9 cellular contexts compared by ENCODE assay signal in genomic region chr11:62792193-62792575, GRCh38. TPM values are rescaled to one million over a fixed set of nuclear protein-coding genes. Genes with fewer than 3 reads are reported as not detected.
A peak's percentile ranks its signal among the peaks of the same experiment; 100 is the strongest.
DNase-seq lines count a peak whose midpoint lies in the region; ATAC-seq, FAIRE-seq and TF ChIP-seq lines count a peak whose summit lies in the region.
"Had no signal": no experiment of that assay in that cellular context is flagged by ENCODE, and none has a peak within 500 bp of the region (broad histone marks: within the 10 kb centered on the region; RNA-seq: fewer than 3 reads in every experiment).

No MANE protein-coding gene starts in this region.

- H3K4ac ChIP-seq in IMR-90 (ENCODE audit: low read depth, low read length) (peak overlapping the region; percentile 49; the same call in 1 of the 2 replicates), mesendoderm (ENCODE audit: low read depth, low read length) (no peak overlapping the region)

- H3K56ac ChIP-seq in IMR-90 (ENCODE audit: extremely low read depth, insufficient read depth, low read length) = no peak overlapping the region
- H3K56ac ChIP-seq in mesendoderm (ENCODE audit: low read length) = peak overlapping the region; percentile 63

- no peak for TF ChIP-seq CTCF in BE2C (IDR thresholded peaks at IDR 0.05; ENCODE audit: low read depth, low read length)
- no peak for TF ChIP-seq CTCF in IMR-90 (conservative IDR thresholded peaks at IDR 0.05; ENCODE audit: low read depth, low read length)
- TF ChIP-seq CTCF in breast epithelium (IDR thresholded peaks at IDR 0.05) = no peak

- POLR2A ChIA-PET in IMR-90 (lab: Charles Lee; ENCODE audit: unreplicated experiment) = interaction anchor here (1.0 kb wide), 1 partner anchor 10 kb away, joined by 3 read pairs; no protein-coding TSS in a partner anchor

- CTCF ChIA-PET in IMR-90 (lab: Yijun Ruan, JAX) = no interaction called here

- no peak for TF ChIP-seq RAD21 in IMR-90 (IDR thresholded peaks at IDR 0.05; ENCODE audit: low read length)

- H3K23ac ChIP-seq in IMR-90 (ENCODE audit: low read depth, low read length) (peak overlapping the region; percentile 29; the same call in 1 of the 2 replicates), mesendoderm (ENCODE audit: low read length) (no peak overlapping the region)

- H2BK5ac ChIP-seq in IMR-90 (ENCODE audit: low read depth, low read length, poor library complexity, severe bottlenecking) (peak overlapping the region; percentile 76), mesendoderm (ENCODE audit: low read length) (no peak overlapping the region)

- H3K9me3 ChIP-seq in BE2C = no peaks in the 10 kb centered on the region
- H3K9me3 ChIP-seq in IMR-90 (ENCODE audit: control insufficient read depth, insufficient read depth, low read length) = no peaks in the 10 kb centered on the region
- no peaks in the 10 kb centered on the region for H3K9me3 ChIP-seq in breast epithelium

- H3K14ac ChIP-seq in IMR-90 (replicated peaks; ENCODE audit: low read depth, low read length) = no peak overlapping the region; the same call in 1 of the 2 replicates

- H2BK20ac ChIP-seq in IMR-90 (ENCODE audit: low read depth, low read length) = no peak overlapping the region

- peak overlapping the region; percentile 68 for H2AK5ac ChIP-seq in IMR-90 (ENCODE audit: low read depth, low read length)
- no peak overlapping the region for H2AK5ac ChIP-seq in mesendoderm (ENCODE audit: low read length)

- H3K36me3 ChIP-seq in BE2C (peaks cover 15% of the 10 kb centered on the region), IMR-90 (ENCODE audit: control insufficient read depth, insufficient read depth, low read length) (peaks cover 55% of the 10 kb centered on the region), breast epithelium (no peaks in the 10 kb centered on the region), mesendoderm (ENCODE audit: control insufficient read depth, insufficient read depth, low read length) (peaks cover 21% of the 10 kb centered on the region)

- BruUV-seq in IMR-90 (replicated peaks; lab: Mats Ljungman, UMichigan) = no TSS peak

- peak; percentile 29 for DNase-seq in BE2C
- peak; percentile 18 for DNase-seq in IMR-90
- DNase-seq in breast epithelium (ENCODE audit: low spot score in 2 of 2) = no peak
- peak; percentile 57 for DNase-seq in mesendoderm
- DNase-seq in urothelium cell line (ENCODE audit: low spot score) = peak; percentile 14
- DNase-seq in inferior parietal cortex (ENCODE audit: extremely low spot score) = no peak
- no peak for DNase-seq in T-helper 9 cell
- DNase-seq in hippocampal formation (lab: John Stamatoyannopoulos, UW) = no peak

- no peaks in the 10 kb centered on the region for H3K27me3 ChIP-seq in BE2C
- H3K27me3 ChIP-seq in IMR-90 (ENCODE audit: control insufficient read depth, insufficient read depth, low read length) = no peaks in the 10 kb centered on the region
- no peaks in the 10 kb centered on the region for H3K27me3 ChIP-seq in breast epithelium
- no peaks in the 10 kb centered on the region for H3K27me3 ChIP-seq in mesendoderm (ENCODE audit: insufficient read depth, low read length, poor library complexity)

- no peak for FAIRE-seq in urothelium cell line (lab: Jason Lieb, UNC)
- FAIRE-seq: endometrium had no signal

- intact Hi-C loops in IMR-90 (cut with micrococcal nuclease) (no loop called here), breast epithelium (cut with DNase I; ENCODE audit: low total_unique reads) (no loop called here)

- peak overlapping the region; percentile 76 for H3K4me3 ChIP-seq in BE2C (ENCODE audit: low read depth, low read length)
- H3K4me3 ChIP-seq in IMR-90 (ENCODE audit: insufficient read depth, low read depth, low read length) = peak overlapping the region; percentile 93; the same call in 1 of the 2 replicates
- H3K4me3 ChIP-seq in breast epithelium = peak overlapping the region; percentile 70 to 91 (median 91)
- no peak overlapping the region for H3K4me3 ChIP-seq in mesendoderm (ENCODE audit: low read length)

- H3K9me1 ChIP-seq in IMR-90 (ENCODE audit: insufficient read depth, low read length) = no peaks in the 10 kb centered on the region

- dilution Hi-C loops in IMR-90 (cut with HindIII; ENCODE audit: low sequenced_read_pairs, unreplicated experiment) = no loop called here

- H3K18ac ChIP-seq in IMR-90 (ENCODE audit: low read depth, low read length) (peak overlapping the region; percentile 36; the same call in 1 of the 2 replicates), mesendoderm (ENCODE audit: low read length) (no peak overlapping the region)

- peak overlapping the region; percentile 74 for H3K27ac ChIP-seq in IMR-90 (ENCODE audit: insufficient read depth, low read length)
- peak overlapping the region; percentile 77 to 87 for H3K27ac ChIP-seq in breast epithelium
- peak overlapping the region; percentile 30 for H3K27ac ChIP-seq in mesendoderm (ENCODE audit: low read depth, low read length)

- H3K79me1 ChIP-seq in IMR-90 (ENCODE audit: low read depth in 1 of 2, low read length in 2 of 2) (peaks cover 12 to 49% of the 10 kb centered on the region in 2 experiments), mesendoderm (ENCODE audit: low read length) (peaks cover 16% of the 10 kb centered on the region)

- H3K79me2 ChIP-seq in mesendoderm (ENCODE audit: control insufficient read depth, insufficient read depth, low read length) = peaks cover 28% of the 10 kb centered on the region

- no peak overlapping the region for H2BK120ac ChIP-seq in IMR-90 (ENCODE audit: low read depth, low read length)
- H2BK120ac ChIP-seq in mesendoderm (ENCODE audit: low read depth, low read length) = no peak overlapping the region

- H3K4me2 ChIP-seq in IMR-90 (ENCODE audit: low read depth, low read length) (peak overlapping the region; percentile 77), mesendoderm (ENCODE audit: low read length) (no peak overlapping the region)

- in situ Hi-C loops in IMR-90 (cut with MboI; ENCODE audit: low sequenced_read_pairs) = no loop called here

- H2BK15ac ChIP-seq in IMR-90 (ENCODE audit: low read depth, low read length) (no peak overlapping the region), mesendoderm (replicated peaks; ENCODE audit: low read depth) (no peak overlapping the region)

- H3K4me1 ChIP-seq in BE2C = no peaks in the 10 kb centered on the region
- H3K4me1 ChIP-seq in IMR-90 (ENCODE audit: control insufficient read depth, insufficient read depth, low read length) = peaks cover 12% of the 10 kb centered on the region
- peaks cover 0 to 6% of the 10 kb centered on the region in 2 donors for H3K4me1 ChIP-seq in breast epithelium
- peaks cover 2% of the 10 kb centered on the region for H3K4me1 ChIP-seq in mesendoderm (ENCODE audit: control insufficient read depth, low read depth, low read length)

- peak overlapping the region; percentile 20; the same call in 1 of the 2 replicates for H4K91ac ChIP-seq in IMR-90 (ENCODE audit: insufficient read depth, low read depth, low read length)

- TF ChIP-seq POLR2A in IMR-90 (IDR thresholded peaks at IDR 0.05; ENCODE audit: low read depth, low read length) = no peak; the same call in 1 of the 2 replicates
- TF ChIP-seq POLR2A in breast epithelium (IDR thresholded peaks at IDR 0.05) = no peak

- WGBS in IMR-90 (ENCODE audit: extremely low coverage in 2 of 2, insufficient read length in 1 of 2), 2 experiments = no CpG with 5 or more reads among the region's 11 CpGs
- no CpG with 5 or more reads among the region's 11 CpGs for WGBS in mesendoderm (ENCODE audit: extremely low coverage, insufficient coverage, low lambda C conversion rate)

- H4K8ac ChIP-seq in IMR-90 (ENCODE audit: low read depth in 2 of 2, low read length in 2 of 2) = peak overlapping the region; percentile 82 to 89; a peak in 3 of 4 replicates
- H4K8ac ChIP-seq in mesendoderm (ENCODE audit: low read depth, low read length) = no peak overlapping the region

- H4K5ac ChIP-seq in IMR-90 (ENCODE audit: low read depth, low read length) = peak overlapping the region; percentile 56
- no peak overlapping the region for H4K5ac ChIP-seq in mesendoderm (ENCODE audit: low read length)

- ATAC-seq in IMR-90 (ENCODE audit: low read depth) = peak; percentile 3; the same call in 1 of the 2 replicates

- H2AK9ac ChIP-seq in IMR-90 (replicated peaks; ENCODE audit: low read depth, low read length, poor library complexity) = peak overlapping the region; percentile 4

- peak overlapping the region; percentile 28 for H2AFZ ChIP-seq in IMR-90 (replicated peaks; ENCODE audit: low read length, poor library complexity)

- H4K20me1 ChIP-seq in IMR-90 (ENCODE audit: insufficient read depth, low read length) = peaks cover 7% of the 10 kb centered on the region

- H3K9ac ChIP-seq in IMR-90 (ENCODE audit: low read depth, low read length) (peak overlapping the region; percentile 52), mesendoderm (ENCODE audit: low read length) (peak overlapping the region; percentile 42)

RNA-seq across cellular contexts. Expression of gene TMEM223, which starts 0.4 kb away (rescaled TPM):
- polyA plus RNA-seq in BE2C (2012; ENCODE audit: insufficient read depth, insufficient read length, low read depth) = 31.6 TPM
- 9.7 and 14.2 TPM in 2 replicates for total RNA-seq in IMR-90 (2012; rRNA removed)
- 15.7 and 18.0 TPM in 2 replicates for polyA plus RNA-seq in IMR-90 (2012; rRNA removed)
- polyA plus RNA-seq in IMR-90 (2012; cell fraction: cytosol; rRNA removed) = 9.1 and 22.6 TPM in 2 replicates
- 17.5 and 18.3 TPM in 2 replicates for polyA plus RNA-seq in IMR-90 (2012; cell fraction: nucleus; rRNA removed; ENCODE audit: low replicate concordance)
- 10 to 100 TPM; 26.9 to 34.1 (median 29.8) TPM for total RNA-seq in breast epithelium
- polyA plus RNA-seq in mesendoderm (2013, experiment 1 of 2) = 44.2 TPM
- polyA plus RNA-seq in mesendoderm (2013, experiment 2 of 2) = 45.7 TPM

RNA-seq across cellular contexts. Expression of gene TMEM179B, which starts 5.0 kb away (rescaled TPM):
- 79.2 TPM for polyA plus RNA-seq in BE2C (2012; ENCODE audit: insufficient read depth, insufficient read length, low read depth)
- 20.0 and 29.4 TPM in 2 replicates for total RNA-seq in IMR-90 (2012; rRNA removed)
- polyA plus RNA-seq in IMR-90 (2012; rRNA removed) = 67.1 and 71.5 TPM in 2 replicates
- polyA plus RNA-seq in IMR-90 (2012; cell fraction: cytosol; rRNA removed) = 83.4 and 96.5 TPM in 2 replicates
- polyA plus RNA-seq in IMR-90 (2012; cell fraction: nucleus; rRNA removed; ENCODE audit: low replicate concordance) = 23.6 and 27.1 TPM in 2 replicates
- total RNA-seq in breast epithelium = 10 to 100 TPM; 61.4 to 66.9 (median 64.9) TPM
- polyA plus RNA-seq in mesendoderm (2013, experiment 1 of 2) = 40.5 TPM
- polyA plus RNA-seq in mesendoderm (2013, experiment 2 of 2) = 38.0 TPM

RNA-seq across cellular contexts. Expression of gene NXF1, which starts 13.1 kb away (rescaled TPM):
- polyA plus RNA-seq in BE2C (2012; ENCODE audit: insufficient read depth, insufficient read length, low read depth) = 57.7 TPM
- 26.3 and 27.5 TPM in 2 replicates for total RNA-seq in IMR-90 (2012; rRNA removed)
- 90.4 and 97.4 TPM in 2 replicates for polyA plus RNA-seq in IMR-90 (2012; rRNA removed)
- 43.9 and 49.0 TPM in 2 replicates for polyA plus RNA-seq in IMR-90 (2012; cell fraction: cytosol; rRNA removed)
- polyA plus RNA-seq in IMR-90 (2012; cell fraction: nucleus; rRNA removed; ENCODE audit: low replicate concordance) = 354 and 360 TPM in 2 replicates
- 10 to 100 TPM; 74.9 to 89.3 (median 76.4) TPM for total RNA-seq in breast epithelium
- polyA plus RNA-seq in mesendoderm (2013, experiment 1 of 2) = 54.5 TPM
- 52.7 TPM for polyA plus RNA-seq in mesendoderm (2013, experiment 2 of 2)

RNA-seq across cellular contexts. Expression of gene TAF6L, which starts 21.0 kb away (rescaled TPM):
- polyA plus RNA-seq in BE2C (2012; ENCODE audit: insufficient read depth, insufficient read length, low read depth) = 22.0 TPM
- total RNA-seq in IMR-90 (2012; rRNA removed) = 8.1 and 9.5 TPM in 2 replicates
- polyA plus RNA-seq in IMR-90 (2012; rRNA removed) = 13.5 and 14.5 TPM in 2 replicates
- polyA plus RNA-seq in IMR-90 (2012; cell fraction: cytosol; rRNA removed) = 10.3 and 12.5 TPM in 2 replicates
- 70.0 and 76.6 TPM in 2 replicates for polyA plus RNA-seq in IMR-90 (2012; cell fraction: nucleus; rRNA removed; ENCODE audit: low replicate concordance)
- total RNA-seq in breast epithelium = 10 to 100 TPM; 14.1 to 20.8 (median 20.5) TPM
- 10.7 TPM for polyA plus RNA-seq in mesendoderm (2013, experiment 1 of 2)
- polyA plus RNA-seq in mesendoderm (2013, experiment 2 of 2) = 10.4 TPM

RNA-seq across cellular contexts. Expression of gene POLR2G, which starts 30.8 kb away (rescaled TPM):
- 173 TPM for polyA plus RNA-seq in BE2C (2012; ENCODE audit: insufficient read depth, insufficient read length, low read depth)
- total RNA-seq in IMR-90 (2012; rRNA removed) (110 and 154 TPM in 2 replicates), breast epithelium (10 to 100 TPM; 54.2 to 80.6 (median 65.5) TPM)
- polyA plus RNA-seq in IMR-90 (2012; rRNA removed) = 157 and 165 TPM in 2 replicates
- polyA plus RNA-seq in IMR-90 (2012; cell fraction: cytosol; rRNA removed) = 141 and 153 TPM in 2 replicates
- polyA plus RNA-seq in IMR-90 (2012; cell fraction: nucleus; rRNA removed; ENCODE audit: low replicate concordance) = 51.3 and 89.1 TPM in 2 replicates
- polyA plus RNA-seq in mesendoderm (2013, experiment 1 of 2) = 132 TPM
- polyA plus RNA-seq in mesendoderm (2013, experiment 2 of 2) = 138 TPM

Comparison
In these comparisons a context has a peak if more than half of its experiments do, and no peak if none do; other contexts are left out.
1. DNase-seq: peak in BE2C (single experiment), IMR-90 (single experiment), mesendoderm (single experiment) and urothelium cell line (single experiment); none in breast epithelium (0 of 2), inferior parietal cortex (single experiment), T-helper 9 cell (single experiment) and hippocampal formation (0 of 2).
2. H3K27ac ChIP-seq: peak in every context shown above with its lines; median percentile 82 in breast epithelium; 74 in IMR-90; 30 in mesendoderm.